In the genomic region with DNA sequence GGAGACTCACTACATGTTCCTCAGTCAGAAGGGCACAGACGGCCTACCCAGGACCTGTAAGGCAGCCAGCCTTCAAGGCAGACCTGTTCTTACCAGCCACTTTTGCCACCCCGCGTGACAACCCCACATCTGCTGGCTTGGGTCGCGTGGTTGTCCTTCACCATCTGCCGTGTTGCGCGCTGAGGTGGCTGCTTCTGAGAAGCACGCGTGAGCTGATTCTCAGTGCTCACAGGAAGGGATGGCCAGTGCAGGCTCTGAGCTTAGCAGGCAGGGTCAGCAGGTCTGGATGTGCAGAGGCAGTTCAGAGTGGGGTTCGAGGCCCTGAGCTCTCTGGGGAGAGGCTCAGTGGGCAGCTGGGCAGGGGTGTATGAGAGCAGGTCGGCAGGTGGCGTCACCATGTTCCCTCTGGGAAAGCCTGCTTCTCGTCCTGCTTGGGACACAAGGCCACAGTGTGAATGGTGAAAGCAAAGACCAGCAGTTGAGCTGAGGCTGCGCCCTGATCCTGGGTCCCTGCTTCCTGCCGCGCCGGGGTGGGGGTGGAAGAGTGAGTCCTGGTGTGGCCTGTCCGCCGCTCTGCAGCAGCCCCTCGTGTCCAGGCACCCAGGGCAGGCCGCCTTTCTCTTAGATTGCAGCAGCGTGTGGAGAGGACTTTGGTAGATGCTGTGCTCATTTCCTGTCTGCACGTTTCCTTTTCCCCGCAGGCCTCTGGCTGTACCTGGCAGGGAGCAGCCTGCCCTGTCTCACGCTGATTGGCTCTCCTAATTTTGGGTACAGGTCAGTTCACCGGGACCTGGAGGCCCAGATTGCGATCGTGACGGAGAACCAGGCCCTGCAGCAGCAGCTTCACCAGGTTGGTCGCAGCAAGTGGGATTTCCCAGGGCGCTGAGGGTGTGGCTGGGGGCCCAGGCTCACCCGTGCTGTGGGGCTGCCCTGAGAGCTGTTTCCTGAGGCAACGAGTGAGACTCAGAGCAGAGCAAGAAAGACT, we compare ENCODE assay signal across 9 cellular contexts. TPM values are rescaled to one million over a fixed set of nuclear protein-coding genes. Genes with fewer than 3 reads are reported as not detected.
DNase-seq lines count a peak whose midpoint lies in the region; ATAC-seq and TF ChIP-seq lines count a peak whose summit lies in the region.
"Had no signal": no experiment of that assay in that cellular context is flagged by ENCODE, and none has a peak within 500 bp of the region (broad histone marks: within the 10 kb centered on the region; RNA-seq: fewer than 3 reads in every experiment).

No MANE protein-coding gene starts in this region.

- no peak overlapping the region for H3K4me3 ChIP-seq in colonic mucosa
- H3K4me3 ChIP-seq in parathyroid adenoma (ENCODE audit: low read depth, low read length): no peak overlapping the region
- no peak overlapping the region for H3K4me3 ChIP-seq in upper lobe of left lung

- no peaks in the 10 kb centered on the region for H3K27me3 ChIP-seq in colonic mucosa
- no peaks in the 10 kb centered on the region for H3K27me3 ChIP-seq in parathyroid adenoma (ENCODE audit: control insufficient read depth, insufficient read depth, low read length)
- no peaks in the 10 kb centered on the region for H3K27me3 ChIP-seq in upper lobe of left lung

- H3K9ac ChIP-seq in colonic mucosa (ENCODE audit: low read depth in 2 of 2, low read length in 2 of 2) (peak overlapping the region in 1 of 2 donors; percentile 29), parathyroid adenoma (no peak overlapping the region)

- H3K27ac ChIP-seq in colonic mucosa (peak overlapping the region; percentile 16), parathyroid adenoma (peak overlapping the region; percentile 75), upper lobe of left lung (peak overlapping the region; percentile 93 to 97 (median 94))

- no peak for TF ChIP-seq EP300 in upper lobe of left lung (IDR thresholded peaks at IDR 0.05)

- H3K79me2 ChIP-seq in parathyroid adenoma: peaks cover 10% of the 10 kb centered on the region

- TF ChIP-seq POLR2A in upper lobe of left lung (IDR thresholded peaks at IDR 0.05): no peak

- intact Hi-C loops in cardiac septum (cut with DNase I) (loop anchor here (2.0 kb wide), 1 partner anchor 26 kb away; no protein-coding TSS in a partner anchor), Right ventricle myocardium inferior (cut with DNase I) (no loop called here), colonic mucosa (cut with DNase I) (no loop called here)

- H3K36me3 ChIP-seq in colonic mucosa: no peaks in the 10 kb centered on the region
- no peaks in the 10 kb centered on the region for H3K36me3 ChIP-seq in parathyroid adenoma (ENCODE audit: control insufficient read depth, insufficient read depth, low read length)
- H3K36me3 ChIP-seq in upper lobe of left lung: peaks cover 0 to 14% (median 4%) of the 10 kb centered on the region in 4 donors

- TF ChIP-seq CTCF in colonic mucosa (IDR thresholded peaks at IDR 0.05): no peak
- TF ChIP-seq CTCF in parathyroid adenoma (IDR thresholded peaks at IDR 0.05): no peak
- no peak for TF ChIP-seq CTCF in upper lobe of left lung (IDR thresholded peaks at IDR 0.05)

- no peak overlapping the region for H2AFZ ChIP-seq in parathyroid adenoma

- DNase-seq in cardiac septum (ENCODE audit: low spot score) (peak; percentile 86), Right ventricle myocardium inferior (ENCODE audit: missing footprints) (no peak), colonic mucosa (no peak), upper lobe of left lung (no peak), superior temporal gyrus (ENCODE audit: extremely low spot score) (no peak), NCI-H1048 (lab: John Stamatoyannopoulos, UW) (no peak)
- DNase-seq: ACHN had no signal

- WGBS in upper lobe of left lung, 2 donors: 62 to 70% methylated on average over 13 to 30 of the region's 34 CpGs

- H3K9me3 ChIP-seq in colonic mucosa (no peaks in the 10 kb centered on the region), parathyroid adenoma (ENCODE audit: control insufficient read depth, low read length) (no peaks in the 10 kb centered on the region), upper lobe of left lung (no peaks in the 10 kb centered on the region)

- no peak overlapping the region for H3K4me2 ChIP-seq in parathyroid adenoma (ENCODE audit: low read length)

- ATAC-seq in Right ventricle myocardium inferior (no peak), upper lobe of left lung (ENCODE audit: low FRiP score in 2 of 2) (no peak), GM19467 (IDR thresholded peaks at IDR 0.05; ENCODE audit: unreplicated experiment) (no peak)

- peaks cover 48% of the 10 kb centered on the region for H3K4me1 ChIP-seq in colonic mucosa
- no peaks in the 10 kb centered on the region for H3K4me1 ChIP-seq in parathyroid adenoma
- peaks cover 92 to 100% (median 95%) of the 10 kb centered on the region in 4 donors for H3K4me1 ChIP-seq in upper lobe of left lung

RNA-seq across cellular contexts. Expression of gene PGS1, which starts 36.0 kb away (rescaled TPM):
- total RNA-seq in cardiac septum: 22.1 TPM
- total RNA-seq in Right ventricle myocardium inferior: 16.7 TPM
- total RNA-seq in colonic mucosa: 10 to 100 TPM; 33.3 to 40.2 TPM
- 100 to 1,000 TPM in 2 of 6 donors, 10 to 100 TPM in 4; 79.2 to 348 (median 92.3) TPM for total RNA-seq in upper lobe of left lung

RNA-seq across cellular contexts. Expression of gene SOCS3, which starts 54.6 kb away (rescaled TPM):
- total RNA-seq in cardiac septum: 49.9 TPM
- total RNA-seq in Right ventricle myocardium inferior: 12.2 TPM
- 10 to 100 TPM; 19.7 to 29.4 TPM for total RNA-seq in colonic mucosa
- 100 to 1,000 TPM in 3 of 6 donors, 10 to 100 TPM in 3; 67.1 to 173 (median 114) TPM for total RNA-seq in upper lobe of left lung

Comparison
In these comparisons a context has a peak if more than half of its experiments do, and no peak if none do; other contexts are left out.
1. H3K27ac ChIP-seq: peak in every context shown above with its lines; median percentile 94 in upper lobe of left lung; 75 in parathyroid adenoma; 16 in colonic mucosa.